In the genomic region with DNA sequence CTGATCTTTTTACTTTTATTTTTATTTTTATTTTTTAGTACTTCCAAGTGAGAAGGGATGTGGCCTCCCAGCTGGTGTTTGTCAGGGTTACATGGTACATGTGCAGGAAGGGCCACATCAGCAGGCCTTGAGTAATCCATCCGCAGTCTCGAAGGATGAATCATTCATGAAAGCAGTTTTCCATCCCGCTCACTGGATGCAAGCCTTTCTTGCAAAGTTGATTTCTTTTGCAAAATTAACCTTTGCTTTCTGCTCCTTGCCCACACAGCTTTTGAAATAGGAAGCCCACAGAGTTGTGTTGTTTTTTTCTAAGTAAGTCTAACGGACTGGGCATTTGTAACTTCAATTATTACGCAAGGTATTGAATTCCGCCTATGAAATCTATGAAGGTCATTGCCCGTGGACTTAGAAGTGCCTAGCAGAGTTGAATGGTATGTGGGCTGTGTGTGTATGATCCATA, we compare ENCODE assay signal across 9 cellular contexts.
A peak's percentile ranks its signal among the peaks of the same experiment; 100 is the strongest.
DNase-seq lines count a peak whose midpoint lies in the region; FAIRE-seq and TF ChIP-seq lines count a peak whose summit lies in the region.
"Had no signal": no experiment of that assay in that cellular context is flagged by ENCODE, and none has a peak within 500 bp of the region (broad histone marks: within the 10 kb centered on the region; RNA-seq: fewer than 3 reads in every experiment).

No MANE protein-coding gene starts in this region.

- H3K79me2 ChIP-seq in osteoblast (ENCODE audit: insufficient read depth, low read length): peaks cover 74% of the 10 kb centered on the region

- TF ChIP-seq CTCF in epithelial cell of proximal tubule (conservative IDR thresholded peaks at IDR 0.05; ENCODE audit: low read depth, low read length) (no peak), osteoblast (IDR thresholded peaks at IDR 0.05; ENCODE audit: extremely low read depth, low read depth, low read length) (no peak)

- no peak for TF ChIP-seq POLR2A in GM12891 (IDR thresholded peaks at IDR 0.05; ENCODE audit: low read depth, low read length)

- H3K4me3 ChIP-seq in epithelial cell of proximal tubule (ENCODE audit: low read depth, low read length) (no peak overlapping the region), osteoblast (ENCODE audit: insufficient read depth, low read length) (peak overlapping the region; percentile 13)

- DNase-seq in Daoy (ENCODE audit: low read depth) (peak; percentile 90), NOMO-1 treated with dmso at 0.1 percent for 144 hours (lab: John Stamatoyannopoulos, UW; ENCODE audit: unreplicated experiment) (peak; percentile 89), epithelial cell of proximal tubule (ENCODE audit: low read depth) (peak; percentile 97), osteoblast (ENCODE audit: insufficient read length, low spot score, missing footprints) (peak; percentile 92), NCI-H82 (lab: John Stamatoyannopoulos, UW) (no peak), GM12891 (ENCODE audit: insufficient read length, low spot score) (no peak)
- no peak for DNase-seq in effector CD4-positive, alpha-beta T cell
- no peak for DNase-seq in activated effector memory CD4-positive, alpha-beta T cell treated with anti-CD3 and anti-CD28 coated beads, Interleukin-2, amount 50 U/mL, for 16 hours

- H3K27me3 ChIP-seq in osteoblast (ENCODE audit: insufficient read depth, low read length): no peaks in the 10 kb centered on the region

- no peaks in the 10 kb centered on the region for H3K9me3 ChIP-seq in osteoblast (ENCODE audit: low read depth, low read length)

- H2AFZ ChIP-seq in osteoblast (ENCODE audit: low read length): no peak overlapping the region

- H4K20me1 ChIP-seq in osteoblast (ENCODE audit: insufficient read depth, low read length): no peaks in the 10 kb centered on the region

- peaks cover 13% of the 10 kb centered on the region for H3K36me3 ChIP-seq in osteoblast (ENCODE audit: insufficient read depth, low read length)

- H3K4me1 ChIP-seq in osteoblast (ENCODE audit: insufficient read depth, low read length): peaks cover 40% of the 10 kb centered on the region

- peak overlapping the region; percentile 94 for H3K27ac ChIP-seq in osteoblast (ENCODE audit: low read depth, low read length)

- FAIRE-seq in GM12891 (lab: Jason Lieb, UNC): no peak
- FAIRE-seq: frontal cortex had no signal

- peak overlapping the region; percentile 70 for H3K4me2 ChIP-seq in osteoblast (ENCODE audit: insufficient read depth, low read length)

TF ChIP-seq in GM12891, 5 proteins besides CTCF, POLR2A, EP300 and RAD21:
- TF ChIP-seq TAF1 (IDR thresholded peaks at IDR 0.05; ENCODE audit: low read depth, low read length) (no peak), POU2F2 (IDR thresholded peaks at IDR 0.05; ENCODE audit: low read depth, low read length) (no peak), PAX5 (IDR thresholded peaks at IDR 0.05; ENCODE audit: insufficient read depth, low read length, severe bottlenecking) (no peak), POLR2AphosphoS5 (IDR thresholded peaks at IDR 0.05; ENCODE audit: low read depth, low read length) (no peak), SPI1 (IDR thresholded peaks at IDR 0.05; ENCODE audit: low read depth, low read length) (no peak)

Comparison
In these comparisons a context has a peak if more than half of its experiments do, and no peak if none do; other contexts are left out.
1. DNase-seq: peak in Daoy (single experiment), NOMO-1 treated with dmso at 0.1 percent for 144 hours (single experiment), epithelial cell of proximal tubule (single experiment) and osteoblast (single experiment); none in NCI-H82 (single experiment), effector CD4-positive, alpha-beta T cell (single experiment), GM12891 (single experiment) and activated effector memory CD4-positive, alpha-beta T cell treated with anti-CD3 and anti-CD28 coated beads, Interleukin-2, amount 50 U/mL, for 16 hours (single experiment).